In genomic region chr6:109379706-109380105, GRCh38 we compare ENCODE assay signal across 9 cellular contexts. TPM values are rescaled to one million over a fixed set of nuclear protein-coding genes. Genes with fewer than 3 reads are reported as not detected.
DNase-seq lines count a peak whose midpoint lies in the region; ATAC-seq, FAIRE-seq and TF ChIP-seq lines count a peak whose summit lies in the region.
"Had no signal": no experiment of that assay in that cellular context is flagged by ENCODE, and none has a peak within 500 bp of the region (broad histone marks: within the 10 kb centered on the region; RNA-seq: fewer than 3 reads in every experiment).

No MANE protein-coding gene starts in this region.

- H3K27me3 Mint-ChIP-seq in progenitor cell of endocrine pancreas: no peaks in the 10 kb centered on the region

- peaks cover 0 to 27% (median 2%) of the 10 kb centered on the region in 3 donors for H3K36me3 ChIP-seq in pancreas
- peaks cover 12% of the 10 kb centered on the region for H3K36me3 ChIP-seq in H7 (replicated peaks; ENCODE audit: control insufficient read depth, insufficient read depth, low read length)

- DNase-seq in EL: peak; percentile 60
- peak; percentile 40 for DNase-seq in OCI-M1 (lab: John Stamatoyannopoulos, UW)
- DNase-seq in epithelial cell of proximal tubule (ENCODE audit: low read depth): no peak
- no peak for DNase-seq in progenitor cell of endocrine pancreas (ENCODE audit: low spot score, unreplicated experiment)
- DNase-seq in pancreas: no peak
- no peak for DNase-seq in H7
- DNase-seq: T1000 had no signal

- 12 to 14% methylated on average over 2 of the region's 2 CpGs for WGBS in pancreas, 2 donors

- H3K9me3 Mint-ChIP-seq in progenitor cell of endocrine pancreas (ENCODE audit: low read depth): no peaks in the 10 kb centered on the region

- H3K36me3 Mint-ChIP-seq in progenitor cell of endocrine pancreas (ENCODE audit: insufficient read depth): peaks cover 14% of the 10 kb centered on the region

- ATAC-seq in pancreas (no peak), HG03565 (IDR thresholded peaks at IDR 0.05; ENCODE audit: unreplicated experiment) (no peak), HG03439 (IDR thresholded peaks at IDR 0.05; ENCODE audit: unreplicated experiment) (no peak)

- peaks cover 7 to 17% (median 16%) of the 10 kb centered on the region in 3 donors for H3K4me1 ChIP-seq in pancreas

- H3K27me3 ChIP-seq in pancreas (no peaks in the 10 kb centered on the region), H7 (ENCODE audit: control insufficient read depth, insufficient read depth, low read length) (no peaks in the 10 kb centered on the region)

- FAIRE-seq in pancreas (lab: Jason Lieb, UNC): no peak

- peak overlapping the region; percentile 55 for H3K27ac Mint-ChIP-seq in progenitor cell of endocrine pancreas

- no peaks in the 10 kb centered on the region for H3K9me3 ChIP-seq in pancreas

- peak overlapping the region; percentile 90 for H3K4me3 Mint-ChIP-seq in progenitor cell of endocrine pancreas (ENCODE audit: low read depth)

- H3K4me3 ChIP-seq in epithelial cell of proximal tubule (ENCODE audit: low read depth, low read length) (peak overlapping the region; percentile 74), pancreas (peak overlapping the region in 2 of 4 donors; percentile 84 to 97), H7 (ENCODE audit: insufficient read depth, low read depth, low read length) (no peak overlapping the region)

- H3K4me1 Mint-ChIP-seq in progenitor cell of endocrine pancreas (ENCODE audit: low read depth): peaks cover 27% of the 10 kb centered on the region

- TF ChIP-seq CTCF in epithelial cell of proximal tubule (conservative IDR thresholded peaks at IDR 0.05; ENCODE audit: low read depth, low read length) (no peak), progenitor cell of endocrine pancreas (IDR thresholded peaks at IDR 0.05; ENCODE audit: unreplicated experiment) (no peak), pancreas (IDR thresholded peaks at IDR 0.05) (no peak)

- no peak overlapping the region for H3K27ac ChIP-seq in pancreas

- intact Hi-C loops in pancreas (cut with DNase I): no loop called here

RNA-seq across cellular contexts. Expression of gene CD164, which starts 2.6 kb away (rescaled TPM):
- total RNA-seq in epithelial cell of proximal tubule (104 and 110 TPM in 2 replicates), progenitor cell of endocrine pancreas (258 and 262 TPM in 2 replicates), pancreas (100 to 1,000 TPM in 4 of 6 donors, 10 to 100 TPM in 2; 80.0 to 147 (median 104) TPM)
- 100 to 1,000 TPM in 1 of 2 donors, 10 to 100 TPM in 1; 53.6 to 120 TPM for polyA plus RNA-seq in pancreas
- total RNA-seq in H7 (2014; rRNA removed; shearing (Covaris generic)): 79.0 and 84.7 TPM in 2 replicates

Comparison
In these comparisons a context has a peak if more than half of its experiments do, and no peak if none do; other contexts are left out.
1. DNase-seq: peak in EL (single experiment) and OCI-M1 (single experiment); none in epithelial cell of proximal tubule (single experiment), progenitor cell of endocrine pancreas (single experiment), pancreas (0 of 6) and H7 (single experiment).